1 cellular context compared by ENCODE assay signal in genomic region chr12:50573271-50573670, GRCh38.
TF ChIP-seq lines count a peak whose summit lies in the region.

No MANE protein-coding gene starts in this region.

TF ChIP-seq in IMR-90, 13 proteins besides CTCF, POLR2A, EP300 and RAD21 (continued from another document):
- no peak for TF ChIP-seq ELK1 (IDR thresholded peaks at IDR 0.05; ENCODE audit: borderline replicate concordance, low read depth, low read length)
- TF ChIP-seq CHD1 (IDR thresholded peaks at IDR 0.05; ENCODE audit: low read depth, low read length), result no peak
- TF ChIP-seq BHLHE40 (IDR thresholded peaks at IDR 0.05; ENCODE audit: low read depth, low read length), result no peak
- TF ChIP-seq SMC3 (IDR thresholded peaks at IDR 0.05; ENCODE audit: low read depth, low read length), result no peak
- TF ChIP-seq NFE2L2 (IDR thresholded peaks at IDR 0.05; ENCODE audit: low read depth, low read length), result no peak
- no peak for TF ChIP-seq RCOR1 (IDR thresholded peaks at IDR 0.05; ENCODE audit: insufficient replicate concordance, low read length)
- no peak for TF ChIP-seq MAFK (IDR thresholded peaks at IDR 0.05; ENCODE audit: low read depth, low read length)
